Comparison of ENCODE assay signal across 8 cellular contexts in the genomic region with DNA sequence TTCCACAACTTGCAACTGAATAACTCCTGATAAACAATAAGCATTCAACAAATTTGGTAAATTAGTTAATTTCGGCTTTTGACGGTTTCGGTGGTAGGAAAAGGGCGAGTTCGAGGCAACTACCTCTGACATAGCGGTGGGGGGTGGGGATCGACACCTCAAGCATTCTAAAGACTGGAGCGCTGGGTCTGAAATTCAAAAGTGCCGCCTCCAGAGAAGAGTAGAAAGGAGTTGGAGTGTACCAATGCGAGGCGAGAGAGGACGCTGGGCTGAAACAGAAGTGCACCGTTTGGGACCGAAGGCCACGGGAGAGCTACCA. TPM values are rescaled to one million over a fixed set of nuclear protein-coding genes. Genes with fewer than 3 reads are reported as not detected.
A peak's percentile ranks its signal among the peaks of the same experiment; 100 is the strongest.
DNase-seq lines count a peak whose midpoint lies in the region; ATAC-seq lines count a peak whose summit lies in the region.

No MANE protein-coding gene starts in this region.

- intact Hi-C loops in activated T-helper 2 cell treated with anti-CD3 and anti-CD28 coated beads, Interferon-gamma antibody, Interleukin-2, Interleukin-4, amounts not matched to agents 10 μg/mL and 5 μg/mL and 100 μg/mL, durations not matched to agents 14 hours and 24 hours and 36 hours (cut with micrococcal nuclease), result loop anchor here (1.0 to 10.0 kb wide), 3 partner anchors 13 to 1383 kb away; partner anchors contain the start of genes HSD17B10, MAGED2 and PHF8
- intact Hi-C loops in posterior cingulate gyrus (cut with DNase I), result no loop called here

- H3K36me3 Mint-ChIP-seq in activated T-helper 2 cell treated with anti-CD3 and anti-CD28 coated beads, Interferon-gamma antibody, Interleukin-2, Interleukin-4, amounts not matched to agents 10 μg/mL and 5 μg/mL and 100 μg/mL, durations not matched to agents 14 hours and 24 hours and 36 hours (ENCODE audit: low read depth), result peaks cover 21% of the 10 kb centered on the region

- H3K9me3 ChIP-seq in iPS-18c (ENCODE audit: control insufficient read depth, insufficient read depth, low read length), result no peaks in the 10 kb centered on the region

- peak overlapping the region; percentile 81 for H3K4me3 ChIP-seq in iPS-18c (ENCODE audit: insufficient read depth, low read depth, low read length)

- H3K4me1 Mint-ChIP-seq in activated T-helper 2 cell treated with anti-CD3 and anti-CD28 coated beads, Interferon-gamma antibody, Interleukin-2, Interleukin-4, amounts not matched to agents 10 μg/mL and 5 μg/mL and 100 μg/mL, durations not matched to agents 14 hours and 24 hours and 36 hours (ENCODE audit: low read depth), result peaks cover 25% of the 10 kb centered on the region
- peaks cover 33% of the 10 kb centered on the region for H3K4me1 Mint-ChIP-seq in stimulated activated naive CD8-positive, alpha-beta T cell treated with anti-CD3 and anti-CD28 coated beads, Interleukin-15, amount 100 ng/mL, for 72 hours

- peak; percentile 11 for ATAC-seq in GM18909 (IDR thresholded peaks at IDR 0.05; ENCODE audit: poor library complexity, unreplicated experiment)
- ATAC-seq in HG03439 (IDR thresholded peaks at IDR 0.05; ENCODE audit: unreplicated experiment), result peak; percentile 8
- peak; percentile 36 for ATAC-seq in stimulated activated naive CD8-positive, alpha-beta T cell treated with anti-CD3 and anti-CD28 coated beads, Interleukin-15, amount 100 ng/mL, for 72 hours

- in situ Hi-C loops in ACHN (cut with HindIII; ENCODE audit: low pct_ligation_motif_present, low pct_unique_long_range_greater_than_20kb, low sequenced_read_pairs), result no loop called here

- H3K4me3 Mint-ChIP-seq in activated T-helper 2 cell treated with anti-CD3 and anti-CD28 coated beads, Interferon-gamma antibody, Interleukin-2, Interleukin-4, amounts not matched to agents 10 μg/mL and 5 μg/mL and 100 μg/mL, durations not matched to agents 14 hours and 24 hours and 36 hours (ENCODE audit: low read depth), result peak overlapping the region; percentile 95
- H3K4me3 Mint-ChIP-seq in stimulated activated naive CD8-positive, alpha-beta T cell treated with anti-CD3 and anti-CD28 coated beads, Interleukin-15, amount 100 ng/mL, for 72 hours, result peak overlapping the region; percentile 84 to 88

- no peaks in the 10 kb centered on the region for H3K27me3 Mint-ChIP-seq in activated T-helper 2 cell treated with anti-CD3 and anti-CD28 coated beads, Interferon-gamma antibody, Interleukin-2, Interleukin-4, amounts not matched to agents 10 μg/mL and 5 μg/mL and 100 μg/mL, durations not matched to agents 14 hours and 24 hours and 36 hours (ENCODE audit: low read depth)
- H3K27me3 Mint-ChIP-seq in stimulated activated naive CD8-positive, alpha-beta T cell treated with anti-CD3 and anti-CD28 coated beads, Interleukin-15, amount 100 ng/mL, for 72 hours, result no peaks in the 10 kb centered on the region

- peak overlapping the region; percentile 79 for H3K27ac Mint-ChIP-seq in activated T-helper 2 cell treated with anti-CD3 and anti-CD28 coated beads, Interferon-gamma antibody, Interleukin-2, Interleukin-4, amounts not matched to agents 10 μg/mL and 5 μg/mL and 100 μg/mL, durations not matched to agents 14 hours and 24 hours and 36 hours
- H3K27ac Mint-ChIP-seq in stimulated activated naive CD8-positive, alpha-beta T cell treated with anti-CD3 and anti-CD28 coated beads, Interleukin-15, amount 100 ng/mL, for 72 hours, result peak overlapping the region; percentile 97 to 99

- H3K9me3 Mint-ChIP-seq in activated T-helper 2 cell treated with anti-CD3 and anti-CD28 coated beads, Interferon-gamma antibody, Interleukin-2, Interleukin-4, amounts not matched to agents 10 μg/mL and 5 μg/mL and 100 μg/mL, durations not matched to agents 14 hours and 24 hours and 36 hours, result no peaks in the 10 kb centered on the region
- H3K9me3 Mint-ChIP-seq in stimulated activated naive CD8-positive, alpha-beta T cell treated with anti-CD3 and anti-CD28 coated beads, Interleukin-15, amount 100 ng/mL, for 72 hours, result no peaks in the 10 kb centered on the region

- DNase-seq in ACHN (peak; percentile 31), posterior cingulate gyrus (no peak)
- DNase-seq in activated T-helper 2 cell treated with anti-CD3 and anti-CD28 coated beads, Interferon-gamma antibody, Interleukin-2, Interleukin-4, amounts not matched to agents 10 μg/mL and 5 μg/mL and 100 μg/mL, durations not matched to agents 14 hours and 24 hours and 36 hours (ENCODE audit: low spot score), result no peak
- DNase-seq in stimulated activated naive CD8-positive, alpha-beta T cell treated with anti-CD3 and anti-CD28 coated beads, Interleukin-15, amount 100 ng/mL, for 72 hours, result no peak
- no peak for DNase-seq in stimulated activated CD8-positive, alpha-beta memory T cell treated with anti-CD3 and anti-CD28 coated beads, Interleukin-4, amount 100 ng/mL, for 48 hours

RNA-seq across cellular contexts. Expression of gene SMC1A, which starts 0.7 kb away (rescaled TPM):
- 134 and 136 TPM in 2 replicates for total RNA-seq in activated T-helper 2 cell treated with anti-CD3 and anti-CD28 coated beads, Interferon-gamma antibody, Interleukin-2, Interleukin-4, amounts not matched to agents 10 μg/mL and 5 μg/mL and 100 μg/mL, durations not matched to agents 14 hours and 24 hours and 36 hours

RNA-seq across cellular contexts. Expression of gene RIBC1, which starts 0.9 kb away (rescaled TPM):
- 0.43 and 0.90 TPM in 2 replicates for total RNA-seq in activated T-helper 2 cell treated with anti-CD3 and anti-CD28 coated beads, Interferon-gamma antibody, Interleukin-2, Interleukin-4, amounts not matched to agents 10 μg/mL and 5 μg/mL and 100 μg/mL, durations not matched to agents 14 hours and 24 hours and 36 hours

RNA-seq across cellular contexts. Expression of gene HSD17B10, which starts 12.4 kb away (rescaled TPM):
- 135 and 139 TPM in 2 replicates for total RNA-seq in activated T-helper 2 cell treated with anti-CD3 and anti-CD28 coated beads, Interferon-gamma antibody, Interleukin-2, Interleukin-4, amounts not matched to agents 10 μg/mL and 5 μg/mL and 100 μg/mL, durations not matched to agents 14 hours and 24 hours and 36 hours
